ENCODE assay signal across 28 cellular contexts in the genomic region with DNA sequence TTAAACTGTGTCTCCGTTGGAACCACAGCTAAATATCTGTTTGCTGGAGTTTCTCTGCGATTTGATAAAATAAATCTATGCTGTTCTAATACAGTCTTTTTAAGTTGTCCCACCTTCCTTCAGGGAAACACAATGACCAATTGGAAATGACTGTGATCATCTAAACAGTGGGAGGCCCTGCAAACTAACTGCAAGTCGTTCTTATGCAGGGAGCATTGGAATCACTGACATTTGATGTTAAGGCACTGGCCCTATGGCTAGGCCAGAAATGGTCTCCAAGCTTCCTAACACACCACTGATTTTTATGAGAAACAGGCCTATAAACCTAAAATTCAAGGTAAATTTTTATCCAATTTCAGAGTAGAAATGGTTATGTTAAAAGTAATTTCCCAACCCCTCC.
"Had no signal": no experiment of that assay in that cellular context is flagged by ENCODE, and none has a peak within 500 bp of the region (broad histone marks: within the 10 kb centered on the region; RNA-seq: fewer than 3 reads in every experiment).

No MANE protein-coding gene starts in this region.

- H3K27ac ChIP-seq: coronary artery, esophagus squamous epithelium, heart right ventricle, left lung, ovary, psoas muscle, sigmoid colon, spleen, suprapubic skin, transverse colon had no signal

- H3K27me3 ChIP-seq: esophagus squamous epithelium, heart right ventricle, left lung, ovary, sigmoid colon, spleen, suprapubic skin, transverse colon had no signal

- H3K9me3 ChIP-seq: esophagus squamous epithelium, heart right ventricle, left lung, mucosa of descending colon, ovary, psoas muscle, sigmoid colon, spleen, suprapubic skin, transverse colon had no signal

- H3K4me3 Mint-ChIP-seq: effector memory CD8-positive, alpha-beta T cell; mesothelial cell of epicardium; naive B cell; natural killer cell treated with Interleukin-12 subunit alpha and Interleukin-12 subunit beta and Interleukin-15 and Interleukin-18, amount 100 ng/mL, for 72 hours; stimulated activated memory B cell treated with anti-CD40 and anti-IgM and Interleukin-4, amounts not matched to agents 10 μg/mL and 1 μg/mL and 100 μg/mL, for 72 hours had no signal

- ATAC-seq: effector memory CD8-positive, alpha-beta T cell; heart right ventricle; left cardiac atrium; left lung; mucosa of descending colon; natural killer cell treated with Interleukin-12 subunit alpha and Interleukin-12 subunit beta and Interleukin-15 and Interleukin-18, amount 100 ng/mL, for 72 hours; psoas muscle; right cardiac atrium; stimulated activated memory B cell treated with anti-CD40 and anti-IgM and Interleukin-4, amounts not matched to agents 10 μg/mL and 1 μg/mL and 100 μg/mL, for 72 hours; stimulated activated naive CD8-positive, alpha-beta T cell treated with anti-CD3 and anti-CD28 coated beads, Interleukin-15, Interleukin-2, amounts not matched to agents 100 U/mL and 50 U/mL, for 24 hours had no signal

- H3K4me1 ChIP-seq: left lung, psoas muscle, spleen, suprapubic skin had no signal

- H3K9me3 Mint-ChIP-seq: effector memory CD8-positive, alpha-beta T cell; mesothelial cell of epicardium; naive B cell; natural killer cell treated with Interleukin-12 subunit alpha and Interleukin-12 subunit beta and Interleukin-15 and Interleukin-18, amount 100 ng/mL, for 72 hours; stimulated activated memory B cell treated with anti-CD40 and anti-IgM and Interleukin-4, amounts not matched to agents 10 μg/mL and 1 μg/mL and 100 μg/mL, for 72 hours had no signal

- DNase-seq: dermis blood vessel endothelial cell; effector memory CD8-positive, alpha-beta T cell; erythroblast; esophagus squamous epithelium; foreskin melanocyte; glutamatergic neuron; heart right ventricle; hypothalamus; left cardiac atrium; left lung; mesenchymal stem cell; mucosa of descending colon; naive B cell; occipital lobe; ovary; posterior cingulate gyrus; psoas muscle; right cardiac atrium; sigmoid colon; spleen; stimulated activated CD4-positive, alpha-beta T cell treated with anti-CD3 and anti-CD28 coated beads, Interleukin-4, amount 100 ng/mL, for 4 hours; stimulated activated naive CD8-positive, alpha-beta T cell treated with anti-CD3 and anti-CD28 coated beads, Interleukin-15, Interleukin-2, amounts not matched to agents 100 U/mL and 50 U/mL, for 24 hours; transverse colon had no signal

- H3K27ac Mint-ChIP-seq: effector memory CD8-positive, alpha-beta T cell; mesothelial cell of epicardium; naive B cell; natural killer cell treated with Interleukin-12 subunit alpha and Interleukin-12 subunit beta and Interleukin-15 and Interleukin-18, amount 100 ng/mL, for 72 hours; stimulated activated memory B cell treated with anti-CD40 and anti-IgM and Interleukin-4, amounts not matched to agents 10 μg/mL and 1 μg/mL and 100 μg/mL, for 72 hours had no signal

- H3K36me3 ChIP-seq: esophagus squamous epithelium, heart right ventricle, left lung, ovary, sigmoid colon, spleen, suprapubic skin, transverse colon had no signal

- H3K36me3 Mint-ChIP-seq: mesothelial cell of epicardium; naive B cell; natural killer cell treated with Interleukin-12 subunit alpha and Interleukin-12 subunit beta and Interleukin-15 and Interleukin-18, amount 100 ng/mL, for 72 hours; stimulated activated memory B cell treated with anti-CD40 and anti-IgM and Interleukin-4, amounts not matched to agents 10 μg/mL and 1 μg/mL and 100 μg/mL, for 72 hours had no signal

- H3K4me1 Mint-ChIP-seq: naive B cell; stimulated activated memory B cell treated with anti-CD40 and anti-IgM and Interleukin-4, amounts not matched to agents 10 μg/mL and 1 μg/mL and 100 μg/mL, for 72 hours had no signal

- H3K4me3 ChIP-seq: coronary artery, esophagus squamous epithelium, heart right ventricle, left lung, mucosa of descending colon, ovary, psoas muscle, sigmoid colon, spleen, suprapubic skin, transverse colon had no signal
